Comparison of ENCODE assay signal across 12 cellular contexts in the genomic region with DNA sequence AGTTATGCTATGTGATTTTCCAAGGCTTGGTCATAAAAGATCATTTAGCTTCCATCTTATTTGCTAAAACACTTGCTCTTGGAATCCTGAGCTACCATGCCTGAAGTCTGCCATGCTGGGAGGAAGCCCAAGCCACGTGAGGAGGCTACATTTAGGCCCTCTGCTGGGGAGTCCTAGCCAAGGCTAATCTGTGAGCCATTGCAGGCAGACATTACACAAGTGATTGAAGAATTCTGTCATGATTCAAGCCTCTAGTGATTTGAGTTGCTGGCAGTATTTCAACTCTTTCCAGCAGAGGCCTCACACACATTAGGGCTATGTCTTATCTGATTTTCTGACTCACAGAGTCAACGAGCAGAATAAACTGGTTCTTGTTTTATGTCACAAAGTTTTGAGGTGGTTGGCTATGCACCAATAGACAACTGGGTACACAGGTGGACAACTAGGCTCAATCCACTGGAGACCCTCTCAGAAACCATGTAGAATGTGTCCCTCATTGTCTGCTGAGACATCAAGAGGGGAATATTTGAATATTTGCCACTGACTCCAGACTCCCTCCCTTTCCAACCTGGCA.
DNase-seq lines count a peak whose midpoint lies in the region; ATAC-seq and TF ChIP-seq lines count a peak whose summit lies in the region.
"Had no signal": no experiment of that assay in that cellular context is flagged by ENCODE, and none has a peak within 500 bp of the region (broad histone marks: within the 10 kb centered on the region; RNA-seq: fewer than 3 reads in every experiment).

No MANE protein-coding gene starts in this region.

- POLR2A ChIA-PET in RWPE1 (lab: Yijun Ruan, JAX; ENCODE audit: low non-redundant PET) = no interaction called here

- no peak for TF ChIP-seq POLR2A in stomach (IDR thresholded peaks at IDR 0.05)

- DNase-seq in AG09309 (ENCODE audit: low read depth) = peak; percentile 95
- DNase-seq in GM23248 = peak; percentile 78
- peak; percentile 82 for DNase-seq in RWPE1 (ENCODE audit: low spot score)
- DNase-seq in fibroblast of the aortic adventitia (ENCODE audit: low read depth) = peak; percentile 65
- DNase-seq in activated naive CD4-positive, alpha-beta T cell (lab: John Stamatoyannopoulos, UW) = no peak
- no peak for DNase-seq in medulla oblongata (ENCODE audit: extremely low spot score)
- no peak for DNase-seq in stomach
- DNase-seq: activated CD8-positive, alpha-beta memory T cell treated with anti-CD3 and anti-CD28 coated beads, Interleukin-2, amount 50 U/mL, for 48 hours; CD4-positive, alpha-beta memory T cell; naive thymus-derived CD8-positive, alpha-beta T cell; NCI-H1092 treated with DMSO at 0.1 percent for 48 hours had no signal

- H3K27me3 ChIP-seq in GM23248 (replicated peaks; ENCODE audit: insufficient read depth) = no peaks in the 10 kb centered on the region
- no peaks in the 10 kb centered on the region for H3K27me3 ChIP-seq in stomach

- intact Hi-C loops in stomach (cut with DNase I; ENCODE audit: low total_unique reads) = no loop called here

- TF ChIP-seq CTCF in AG09309 (IDR thresholded peaks at IDR 0.05; ENCODE audit: control insufficient read depth, insufficient read depth, low read depth, low read length, missing control alignments) (peak; percentile 78), RWPE1 (conservative IDR thresholded peaks at IDR 0.05; ENCODE audit: low read depth) (no peak), fibroblast of the aortic adventitia (IDR thresholded peaks at IDR 0.05; ENCODE audit: insufficient read depth, low read length) (peak; percentile 9), stomach (IDR thresholded peaks at IDR 0.05) (no peak)

- H3K36me3 ChIP-seq in GM23248 (ENCODE audit: low read depth) = no peaks in the 10 kb centered on the region
- H3K36me3 ChIP-seq in stomach = no peaks in the 10 kb centered on the region

- 6 to 8% methylated on average over 2 of the region's 2 CpGs for WGBS in GM23248 (ENCODE audit: low coverage in 1 of 2, low lambda C conversion rate in 2 of 2, missing lambda C conversion rate in 2 of 2), 2 experiments
- WGBS in stomach, 5 donors = 21 to 30% (median 26%) methylated on average over 2 of the region's 2 CpGs

- no peak overlapping the region for H3K27ac ChIP-seq in GM23248
- peak overlapping the region; percentile 33; the same call in 1 of the 2 replicates for H3K27ac ChIP-seq in RWPE1
- no peak overlapping the region for H3K27ac ChIP-seq in stomach

- H4K20me1 ChIP-seq in GM23248 (ENCODE audit: insufficient read depth) = no peaks in the 10 kb centered on the region

- TF ChIP-seq EP300 in stomach (IDR thresholded peaks at IDR 0.05) = no peak

- ATAC-seq in GM19452 (IDR thresholded peaks at IDR 0.05; ENCODE audit: unreplicated experiment) = no peak
- ATAC-seq: naive thymus-derived CD8-positive, alpha-beta T cell had no signal

- no peaks in the 10 kb centered on the region for H3K9me2 ChIP-seq in GM23248 (ENCODE audit: insufficient read depth)

- in situ Hi-C loops in GM23248 (cut with MboI) = no loop called here

- no peaks in the 10 kb centered on the region for H3K9me3 ChIP-seq in GM23248 (ENCODE audit: low read depth)
- peaks cover 0 to 22% (median 14%) of the 10 kb centered on the region in 4 donors for H3K9me3 ChIP-seq in stomach

- H3F3A ChIP-seq in GM23248 (ENCODE audit: insufficient read depth) = peaks cover 38% of the 10 kb centered on the region

- H2AFZ ChIP-seq in GM23248 = no peak overlapping the region

- no peak overlapping the region for H3K4me2 ChIP-seq in GM23248 (ENCODE audit: unreplicated experiment)

- no peak overlapping the region for H3K9ac ChIP-seq in GM23248

- CTCF ChIA-PET in RWPE1 (lab: Yijun Ruan, JAX) = no interaction called here

- H3K79me2 ChIP-seq in GM23248 (ENCODE audit: insufficient read depth) = no peaks in the 10 kb centered on the region

- H3K4me1 ChIP-seq in GM23248 (ENCODE audit: insufficient read depth) (peaks cover 37% of the 10 kb centered on the region), stomach (no peaks in the 10 kb centered on the region)

- no peak overlapping the region for H3K4me3 ChIP-seq in AG09309 (ENCODE audit: control insufficient read depth, low read depth, low read length)
- no peak overlapping the region for H3K4me3 ChIP-seq in GM23248
- H3K4me3 ChIP-seq in fibroblast of the aortic adventitia (ENCODE audit: low read depth, low read length) = no peak overlapping the region
- H3K4me3 ChIP-seq in stomach = no peak overlapping the region

Comparison
In these comparisons a context has a peak if more than half of its experiments do, and no peak if none do; other contexts are left out.
1. DNase-seq: peak in AG09309 (single experiment), GM23248 (single experiment), RWPE1 (single experiment) and fibroblast of the aortic adventitia (single experiment); none in activated naive CD4-positive, alpha-beta T cell (0 of 4), medulla oblongata (single experiment) and stomach (single experiment).
2. CTCF ChIP-seq: peak in AG09309 (single experiment) and fibroblast of the aortic adventitia (single experiment); none in RWPE1 (single experiment) and stomach (0 of 7).